In genomic region chr17:30600062-30600829, GRCh38 we compare ENCODE assay signal across 1 cellular context.
TF ChIP-seq lines count a peak whose summit lies in the region.

No MANE protein-coding gene starts in this region.

TF ChIP-seq in HepG2, 621 proteins besides CTCF, POLR2A, EP300 and RAD21 (continued from another document and continues in another):
- TF ChIP-seq ZXDC (CRISPR knock-in tag; IDR thresholded peaks at IDR 0.05) (no peak), KLF15 (CRISPR knock-in tag; IDR thresholded peaks at IDR 0.05; ENCODE audit: borderline replicate concordance) (peak; percentile 87), MAFF (IDR thresholded peaks at IDR 0.05; ENCODE audit: low read depth, low read length) (no peak), AKNA (CRISPR knock-in tag; IDR thresholded peaks at IDR 0.05; ENCODE audit: borderline replicate concordance) (no peak), SNAPC2 (CRISPR knock-in tag; IDR thresholded peaks at IDR 0.05) (peak; percentile 47; the same call in 1 of the 2 replicates), ATF6 (CRISPR knock-in tag; conservative IDR thresholded peaks at IDR 0.05) (no peak), ASH2L (IDR thresholded peaks at IDR 0.05; ENCODE audit: insufficient read length, low read depth, low read length) (peak; percentile 87), SPEN (CRISPR knock-in tag; IDR thresholded peaks at IDR 0.05; ENCODE audit: low read depth) (peak; percentile 23; the same call in 1 of the 2 replicates), LCORL (IDR thresholded peaks at IDR 0.05) (no peak), LCORL (CRISPR knock-in tag; IDR thresholded peaks at IDR 0.05) (peak; percentile 77; the same call in 1 of the 2 replicates), ZBTB20 (CRISPR knock-in tag; IDR thresholded peaks at IDR 0.05; ENCODE audit: borderline replicate concordance, low read depth) (peak; percentile 32; the same call in 1 of the 2 replicates), ZNF354B (CRISPR knock-in tag; IDR thresholded peaks at IDR 0.05) (no peak; the same call in 1 of the 2 replicates), SOX6 (IDR thresholded peaks at IDR 0.05) (no peak), SOX6 (CRISPR knock-in tag; IDR thresholded peaks at IDR 0.05) (peak; percentile 54; the same call in 1 of the 2 replicates), E2F5 (CRISPR knock-in tag; conservative IDR thresholded peaks at IDR 0.05) (peak; percentile 21; the same call in 1 of the 2 replicates), CHCHD3 (CRISPR knock-in tag; IDR thresholded peaks at IDR 0.05) (no peak; the same call in 1 of the 2 replicates), ZNF20 (CRISPR knock-in tag; IDR thresholded peaks at IDR 0.05) (no peak), ZNF362 (CRISPR knock-in tag; IDR thresholded peaks at IDR 0.05; ENCODE audit: borderline replicate concordance) (no peak; the same call in none of the 2 replicates), ZNF790 (CRISPR knock-in tag; IDR thresholded peaks at IDR 0.05; ENCODE audit: borderline replicate concordance) (no peak), ZNF816 (CRISPR knock-in tag; IDR thresholded peaks at IDR 0.05; ENCODE audit: borderline replicate concordance) (peak; percentile 83; the same call in 1 of the 2 replicates), ZMAT3 (CRISPR knock-in tag; conservative IDR thresholded peaks at IDR 0.05) (peak; percentile 91), PAF1 (CRISPR knock-in tag; IDR thresholded peaks at IDR 0.05) (no peak), RAD51 (IDR thresholded peaks at IDR 0.05; ENCODE audit: borderline replicate concordance) (no peak), ZNF407 (CRISPR knock-in tag; IDR thresholded peaks at IDR 0.05; ENCODE audit: not compliant biosample characterization) (peak; percentile 65)
- TF ChIP-seq, protein P1, sequence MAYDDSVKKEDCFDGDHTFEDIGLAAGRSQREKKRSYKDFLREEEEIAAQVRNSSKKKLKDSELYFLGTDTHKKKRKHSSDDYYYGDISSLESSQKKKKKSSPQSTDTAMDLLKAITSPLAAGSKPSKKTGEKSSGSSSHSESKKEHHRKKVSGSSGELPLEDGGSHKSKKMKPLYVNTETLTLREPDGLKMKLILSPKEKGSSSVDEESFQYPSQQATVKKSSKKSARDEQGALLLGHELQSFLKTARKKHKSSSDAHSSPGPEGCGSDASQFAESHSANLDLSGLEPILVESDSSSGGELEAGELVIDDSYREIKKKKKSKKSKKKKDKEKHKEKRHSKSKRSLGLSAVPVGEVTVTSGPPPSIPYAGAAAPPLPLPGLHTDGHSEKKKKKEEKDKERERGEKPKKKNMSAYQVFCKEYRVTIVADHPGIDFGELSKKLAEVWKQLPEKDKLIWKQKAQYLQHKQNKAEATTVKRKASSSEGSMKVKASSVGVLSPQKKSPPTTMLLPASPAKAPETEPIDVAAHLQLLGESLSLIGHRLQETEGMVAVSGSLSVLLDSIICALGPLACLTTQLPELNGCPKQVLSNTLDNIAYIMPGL (CRISPR knock-in tag; IDR thresholded peaks at IDR 0.05; ENCODE audit: borderline replicate concordance in 1 of 2, low read depth in 1 of 2), result peak; percentile 87 to 89
- TF ChIP-seq, protein P2, sequence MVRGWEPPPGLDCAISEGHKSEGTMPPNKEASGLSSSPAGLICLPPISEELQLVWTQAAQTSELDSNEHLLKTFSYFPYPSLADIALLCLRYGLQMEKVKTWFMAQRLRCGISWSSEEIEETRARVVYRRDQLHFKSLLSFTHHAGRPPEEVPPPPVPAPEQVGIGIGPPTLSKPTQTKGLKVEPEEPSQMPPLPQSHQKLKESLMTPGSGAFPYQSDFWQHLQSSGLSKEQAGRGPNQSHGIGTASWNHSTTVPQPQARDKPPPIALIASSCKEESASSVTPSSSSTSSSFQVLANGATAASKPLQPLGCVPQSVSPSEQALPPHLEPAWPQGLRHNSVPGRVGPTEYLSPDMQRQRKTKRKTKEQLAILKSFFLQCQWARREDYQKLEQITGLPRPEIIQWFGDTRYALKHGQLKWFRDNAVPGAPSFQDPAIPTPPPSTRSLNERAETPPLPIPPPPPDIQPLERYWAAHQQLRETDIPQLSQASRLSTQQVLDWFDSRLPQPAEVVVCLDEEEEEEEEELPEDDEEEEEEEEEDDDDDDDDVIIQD (CRISPR knock-in tag; IDR thresholded peaks at IDR 0.05; ENCODE audit: low read depth), result 0 out of 2 replicates have a peak, but pooled peaks have one; percentile 21
